In genomic region chr1:94713472-94714141, GRCh38 we compare ENCODE assay signal across 9 cellular contexts.
DNase-seq lines count a peak whose midpoint lies in the region; FAIRE-seq and TF ChIP-seq lines count a peak whose summit lies in the region.
"Had no signal": no experiment of that assay in that cellular context is flagged by ENCODE, and none has a peak within 500 bp of the region (broad histone marks: within the 10 kb centered on the region; RNA-seq: fewer than 3 reads in every experiment).

No MANE protein-coding gene starts in this region.

- no peaks in the 10 kb centered on the region for H3K27me3 ChIP-seq in H9 (ENCODE audit: insufficient read depth, low read length)
- no peaks in the 10 kb centered on the region for H3K27me3 ChIP-seq in brain microvascular endothelial cell (replicated peaks)

- H2BK120ac ChIP-seq in H9 (ENCODE audit: low read depth, low read length, poor library complexity, severe bottlenecking): no peak overlapping the region

- no peaks in the 10 kb centered on the region for H3K23me2 ChIP-seq in H9 (ENCODE audit: insufficient read length, low read depth, low read length, poor library complexity, severe bottlenecking)

- no peak for TF ChIP-seq CTCF in GM10248 (IDR thresholded peaks at IDR 0.05; ENCODE audit: control extremely low read depth, extremely low read depth, low read depth, missing control alignments)
- no peak for TF ChIP-seq CTCF in H9 (conservative IDR thresholded peaks at IDR 0.05)
- TF ChIP-seq CTCF in brain microvascular endothelial cell (IDR thresholded peaks at IDR 0.05; ENCODE audit: low read depth, low read length, missing control alignments): no peak

- no peak overlapping the region for H3K4me3 Mint-ChIP-seq in H9

- FAIRE-seq in urothelium cell line (lab: Jason Lieb, UNC): no peak

- no peak overlapping the region for H2BK15ac ChIP-seq in H9 (ENCODE audit: low read depth, low read length)

- POLR2A ChIA-PET in GM10248 (lab: Yijun Ruan, JAX): no interaction called here

- no peak overlapping the region for H3K4ac ChIP-seq in H9 (ENCODE audit: low read depth, low read length)

- H3K27me3 Mint-ChIP-seq in H9 (ENCODE audit: low read depth): no peaks in the 10 kb centered on the region

- CTCF ChIA-PET in GM10248 (lab: Yijun Ruan, JAX): interaction anchor here (0.9 to 2.3 kb wide), 5 partner anchors 9 to 232 kb away, joined by 3 to 7 read pairs (median 5); no protein-coding TSS in a partner anchor

- no peak overlapping the region for H3K4me2 ChIP-seq in H9 (ENCODE audit: insufficient read depth, insufficient read length, low read length)

- DNase-seq in GM10248 (ENCODE audit: extremely low spot score) (peak; percentile 47), H9 (peak; percentile 94), M059J (ENCODE audit: low read depth) (peak; percentile 99), brain microvascular endothelial cell (peak; percentile 91), left kidney (ENCODE audit: low read depth, low spot score) (peak; percentile 26), urothelium cell line (ENCODE audit: low spot score) (peak; percentile 77), activated T-cell treated with anti-CD3 and anti-CD28 coated beads for 4 hours (no peak)
- DNase-seq in activated effector memory CD4-positive, alpha-beta T cell treated with Interleukin-2 at 50 U/mL for 16 hours: no peak

- no peak overlapping the region for H2BK20ac ChIP-seq in H9 (ENCODE audit: low read depth, low read length, poor library complexity, severe bottlenecking)

- no peak overlapping the region for H2BK5ac ChIP-seq in H9 (ENCODE audit: insufficient read length, low read length)

- H3K27ac ChIP-seq in H9 (ENCODE audit: insufficient read length, low read depth, low read length) (no peak overlapping the region), brain microvascular endothelial cell (peak overlapping the region; percentile 43)
- H3K27ac ChIP-seq: parathyroid adenoma had no signal

- peaks cover 14 to 26% of the 10 kb centered on the region in 2 experiments for H3K4me1 Mint-ChIP-seq in H9

- no peak overlapping the region for H4K91ac ChIP-seq in H9 (ENCODE audit: insufficient read length, low read depth, low read length)

- peaks cover 0 to 2% (median 0%) of the 10 kb centered on the region in 3 experiments; a peak in 2 of 7 replicates for H3K36me3 Mint-ChIP-seq in H9 (ENCODE audit: insufficient read depth in 1 of 3, low read depth in 3 of 3)

- no peak overlapping the region for H4K8ac ChIP-seq in H9 (replicated peaks; ENCODE audit: insufficient read length, low read depth, low read length)

- H2AFZ ChIP-seq in H9 (ENCODE audit: low read length): no peak overlapping the region
- H2AFZ ChIP-seq: parathyroid adenoma had no signal

- peak overlapping the region; percentile 10 for H3T11ph ChIP-seq in H9 (ENCODE audit: low read length)

- H3K9me3 Mint-ChIP-seq in H9: no peaks in the 10 kb centered on the region

- no peak overlapping the region for H3K4me3 ChIP-seq in brain microvascular endothelial cell (ENCODE audit: low read depth, low read length)

- H3K9me3 ChIP-seq in H9 (ENCODE audit: control insufficient read depth, low read depth, low read length): no peaks in the 10 kb centered on the region

- no peak overlapping the region for H3K9ac ChIP-seq in H9 (ENCODE audit: extremely low read depth, insufficient read length, low read length)
- H3K9ac ChIP-seq: parathyroid adenoma had no signal

- no peak overlapping the region for H3K23ac ChIP-seq in H9 (ENCODE audit: insufficient read length, low read depth, low read length)

- H2BK12ac ChIP-seq in H9 (ENCODE audit: insufficient read length, low read depth, low read length): no peak overlapping the region

- no CpG with 5 or more reads among the region's 7 CpGs for WGBS in H9 (ENCODE audit: extremely low coverage, insufficient read length, low lambda C conversion rate)

- no peaks in the 10 kb centered on the region for H4K20me1 ChIP-seq in H9 (ENCODE audit: control insufficient read depth, insufficient read depth, insufficient read length)

- no peak overlapping the region for H3K18ac ChIP-seq in H9 (ENCODE audit: insufficient read length, low read depth, low read length)

- no peak overlapping the region for H2AK5ac ChIP-seq in H9 (ENCODE audit: insufficient read length, low read length)

- no peak overlapping the region for H4K5ac ChIP-seq in H9 (ENCODE audit: insufficient read length, low read depth, low read length)

- H3K14ac ChIP-seq in H9 (ENCODE audit: insufficient read depth, low read length): peak overlapping the region; percentile 46; the same call in 1 of the 2 replicates

- H3K79me2 ChIP-seq in H9 (ENCODE audit: insufficient read depth, low read length): no peaks in the 10 kb centered on the region
- H3K79me2 ChIP-seq: parathyroid adenoma had no signal

- no peak overlapping the region for H3K56ac ChIP-seq in H9 (ENCODE audit: insufficient read length, low read depth, low read length)

- H3K79me1 ChIP-seq in H9 (ENCODE audit: insufficient read depth, low read depth, low read length, poor library complexity, severe bottlenecking): no peaks in the 10 kb centered on the region

- 0 out of 2 replicates have a peak, but pooled peaks cover 3% of the 10 kb centered on the region for H3K4me1 ChIP-seq in H9 (ENCODE audit: insufficient read depth, low read length)
- H3K4me1 ChIP-seq: parathyroid adenoma had no signal

- no peaks in the 10 kb centered on the region for H3K36me3 ChIP-seq in brain microvascular endothelial cell (replicated peaks)

- in situ Hi-C loops in brain microvascular endothelial cell (cut with HindIII; ENCODE audit: low pct_ligation_motif_present, low sequenced_read_pairs): no loop called here

- peak overlapping the region in 2 of 3 experiments; percentile 43 to 46; a peak in 4 of 7 replicates for H3K27ac Mint-ChIP-seq in H9

Comparison
In these comparisons a context has a peak if more than half of its experiments do, and no peak if none do; other contexts are left out.
1. DNase-seq: peak in GM10248 (single experiment), H9 (single experiment), M059J (single experiment), brain microvascular endothelial cell (single experiment), left kidney (single experiment) and urothelium cell line (single experiment); none in activated effector memory CD4-positive, alpha-beta T cell treated with Interleukin-2 at 50 U/mL for 16 hours (single experiment) and activated T-cell treated with anti-CD3 and anti-CD28 coated beads for 4 hours (single experiment).